Comparison of ENCODE assay signal across 1 cellular context in genomic region chr14:65256714-65257113, GRCh38.
TF ChIP-seq lines count a peak whose summit lies in the region.

No MANE protein-coding gene starts in this region.

TF ChIP-seq in HCT116, 20 proteins besides CTCF, POLR2A, EP300 and RAD21 (continued from another document):
- TF ChIP-seq, protein P1, sequence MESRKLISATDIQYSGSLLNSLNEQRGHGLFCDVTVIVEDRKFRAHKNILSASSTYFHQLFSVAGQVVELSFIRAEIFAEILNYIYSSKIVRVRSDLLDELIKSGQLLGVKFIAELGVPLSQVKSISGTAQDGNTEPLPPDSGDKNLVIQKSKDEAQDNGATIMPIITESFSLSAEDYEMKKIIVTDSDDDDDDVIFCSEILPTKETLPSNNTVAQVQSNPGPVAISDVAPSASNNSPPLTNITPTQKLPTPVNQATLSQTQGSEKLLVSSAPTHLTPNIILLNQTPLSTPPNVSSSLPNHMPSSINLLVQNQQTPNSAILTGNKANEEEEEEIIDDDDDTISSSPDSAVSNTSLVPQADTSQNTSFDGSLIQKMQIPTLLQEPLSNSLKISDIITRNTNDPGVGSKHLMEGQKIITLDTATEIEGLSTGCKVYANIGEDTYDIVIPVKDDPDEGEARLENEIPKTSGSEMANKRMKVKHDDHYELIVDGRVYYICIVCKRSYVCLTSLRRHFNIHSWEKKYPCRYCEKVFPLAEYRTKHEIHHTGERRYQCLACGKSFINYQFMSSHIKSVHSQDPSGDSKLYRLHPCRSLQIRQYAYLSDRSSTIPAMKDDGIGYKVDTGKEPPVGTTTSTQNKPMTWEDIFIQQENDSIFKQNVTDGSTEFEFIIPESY (IDR thresholded peaks at IDR 0.05; ENCODE audit: extremely low read depth, insufficient replicate concordance, low read length): no peak
- no peak for TF ChIP-seq SP1 (IDR thresholded peaks at IDR 0.05; ENCODE audit: low read depth)
- TF ChIP-seq CEBPB (IDR thresholded peaks at IDR 0.05; ENCODE audit: low read depth): no peak
- TF ChIP-seq, protein P2, sequence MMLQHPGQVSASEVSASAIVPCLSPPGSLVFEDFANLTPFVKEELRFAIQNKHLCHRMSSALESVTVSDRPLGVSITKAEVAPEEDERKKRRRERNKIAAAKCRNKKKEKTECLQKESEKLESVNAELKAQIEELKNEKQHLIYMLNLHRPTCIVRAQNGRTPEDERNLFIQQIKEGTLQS (IDR thresholded peaks at IDR 0.05): no peak
- TF ChIP-seq FOSL1 (IDR thresholded peaks at IDR 0.05; ENCODE audit: low read depth): no peak
- TF ChIP-seq SRF (IDR thresholded peaks at IDR 0.05; ENCODE audit: low read depth): no peak
- TF ChIP-seq ZNF274 (IDR thresholded peaks at IDR 0.05; ENCODE audit: low read depth, low read length): no peak
- no peak for TF ChIP-seq TCF7L2 (IDR thresholded peaks at IDR 0.05; ENCODE audit: borderline replicate concordance, extremely low read depth, insufficient read depth, insufficient read length)
- TF ChIP-seq, protein P3, sequence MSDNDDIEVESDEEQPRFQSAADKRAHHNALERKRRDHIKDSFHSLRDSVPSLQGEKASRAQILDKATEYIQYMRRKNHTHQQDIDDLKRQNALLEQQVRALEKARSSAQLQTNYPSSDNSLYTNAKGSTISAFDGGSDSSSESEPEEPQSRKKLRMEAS (IDR thresholded peaks at IDR 0.05): no peak
- no peak for TF ChIP-seq YY1 (IDR thresholded peaks at IDR 0.05; ENCODE audit: extremely low read depth, insufficient replicate concordance, low read depth, low read length)
- no peak for TF ChIP-seq EZH2 (IDR thresholded peaks at IDR 0.05)
- TF ChIP-seq, protein P4, sequence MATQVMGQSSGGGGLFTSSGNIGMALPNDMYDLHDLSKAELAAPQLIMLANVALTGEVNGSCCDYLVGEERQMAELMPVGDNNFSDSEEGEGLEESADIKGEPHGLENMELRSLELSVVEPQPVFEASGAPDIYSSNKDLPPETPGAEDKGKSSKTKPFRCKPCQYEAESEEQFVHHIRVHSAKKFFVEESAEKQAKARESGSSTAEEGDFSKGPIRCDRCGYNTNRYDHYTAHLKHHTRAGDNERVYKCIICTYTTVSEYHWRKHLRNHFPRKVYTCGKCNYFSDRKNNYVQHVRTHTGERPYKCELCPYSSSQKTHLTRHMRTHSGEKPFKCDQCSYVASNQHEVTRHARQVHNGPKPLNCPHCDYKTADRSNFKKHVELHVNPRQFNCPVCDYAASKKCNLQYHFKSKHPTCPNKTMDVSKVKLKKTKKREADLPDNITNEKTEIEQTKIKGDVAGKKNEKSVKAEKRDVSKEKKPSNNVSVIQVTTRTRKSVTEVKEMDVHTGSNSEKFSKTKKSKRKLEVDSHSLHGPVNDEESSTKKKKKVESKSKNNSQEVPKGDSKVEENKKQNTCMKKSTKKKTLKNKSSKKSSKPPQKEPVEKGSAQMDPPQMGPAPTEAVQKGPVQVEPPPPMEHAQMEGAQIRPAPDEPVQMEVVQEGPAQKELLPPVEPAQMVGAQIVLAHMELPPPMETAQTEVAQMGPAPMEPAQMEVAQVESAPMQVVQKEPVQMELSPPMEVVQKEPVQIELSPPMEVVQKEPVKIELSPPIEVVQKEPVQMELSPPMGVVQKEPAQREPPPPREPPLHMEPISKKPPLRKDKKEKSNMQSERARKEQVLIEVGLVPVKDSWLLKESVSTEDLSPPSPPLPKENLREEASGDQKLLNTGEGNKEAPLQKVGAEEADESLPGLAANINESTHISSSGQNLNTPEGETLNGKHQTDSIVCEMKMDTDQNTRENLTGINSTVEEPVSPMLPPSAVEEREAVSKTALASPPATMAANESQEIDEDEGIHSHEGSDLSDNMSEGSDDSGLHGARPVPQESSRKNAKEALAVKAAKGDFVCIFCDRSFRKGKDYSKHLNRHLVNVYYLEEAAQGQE (IDR thresholded peaks at IDR 0.05; ENCODE audit: low read depth): no peak
